ENCODE assay signal across 16 cellular contexts in the genomic region with DNA sequence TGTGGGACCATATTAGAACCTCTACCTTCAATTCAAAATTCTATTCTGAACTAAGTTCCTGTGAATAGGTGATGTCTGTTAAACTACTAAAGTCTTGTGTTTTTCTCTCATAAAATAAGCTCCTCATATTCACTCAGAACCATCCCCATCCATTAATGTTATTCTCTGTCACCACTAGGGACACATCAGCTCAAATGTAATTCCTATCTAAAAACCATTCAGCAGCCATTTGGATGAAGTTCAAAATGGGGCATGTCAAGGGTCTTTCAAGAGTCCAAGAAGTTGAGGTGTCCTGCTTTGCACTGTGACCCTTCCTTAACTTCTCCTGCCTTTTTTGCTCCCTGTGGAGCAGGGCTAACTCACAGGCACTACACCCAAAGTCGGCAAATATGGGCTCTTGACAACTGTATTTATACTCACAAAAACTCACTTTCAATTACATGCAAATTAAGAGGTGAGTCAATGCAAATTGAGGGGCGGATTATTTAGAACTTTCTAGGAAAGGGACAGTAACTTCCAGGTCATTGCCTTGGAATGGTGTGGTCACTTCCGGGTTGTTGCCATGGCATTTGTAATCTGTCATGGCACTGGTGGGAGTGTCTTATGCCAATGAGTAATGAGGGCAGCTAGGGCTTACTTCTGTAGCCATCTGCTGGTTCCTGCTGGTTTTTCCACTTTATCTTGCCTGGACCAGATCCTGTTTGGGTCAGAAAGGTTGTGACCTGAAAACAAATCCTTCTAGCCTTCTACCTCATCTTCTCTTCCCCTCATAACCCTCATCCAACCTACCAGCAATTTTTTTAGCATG.
DNase-seq lines count a peak whose midpoint lies in the region; ATAC-seq, FAIRE-seq and TF ChIP-seq lines count a peak whose summit lies in the region.
"Had no signal": no experiment of that assay in that cellular context is flagged by ENCODE, and none has a peak within 500 bp of the region (broad histone marks: within the 10 kb centered on the region; RNA-seq: fewer than 3 reads in every experiment).

No MANE protein-coding gene starts in this region.

- no peak overlapping the region for H3K23ac ChIP-seq in mesenchymal stem cell (ENCODE audit: low read length in 2 of 2)

- no peak overlapping the region for H3K9ac ChIP-seq in mesenchymal stem cell (ENCODE audit: low read length)
- H3K9ac ChIP-seq: parathyroid adenoma had no signal

- no peak overlapping the region for H2AFZ ChIP-seq in mesenchymal stem cell (ENCODE audit: low read depth, low read length)
- H2AFZ ChIP-seq: parathyroid adenoma had no signal

- no peak overlapping the region for H4K91ac ChIP-seq in mesenchymal stem cell (ENCODE audit: low read length)

- H2BK120ac ChIP-seq in mesenchymal stem cell (ENCODE audit: low read depth, low read length) = no peak overlapping the region

- TF ChIP-seq POLR2A in GM12891 (IDR thresholded peaks at IDR 0.05; ENCODE audit: low read depth, low read length) = no peak

- H3K4me1 ChIP-seq in mesenchymal stem cell (ENCODE audit: control insufficient read depth, insufficient read depth, low read depth, low read length) = no peaks in the 10 kb centered on the region
- H3K4me1 ChIP-seq: ascending aorta, parathyroid adenoma, stomach had no signal

- no peaks in the 10 kb centered on the region for H3K79me1 ChIP-seq in mesenchymal stem cell (replicated peaks; ENCODE audit: low read length, poor library complexity, severe bottlenecking)

- H3K27ac ChIP-seq in mesenchymal stem cell (ENCODE audit: low read length, poor library complexity, severe bottlenecking) = no peak overlapping the region
- H3K27ac ChIP-seq: ascending aorta, parathyroid adenoma, stomach had no signal

- H3K36me3 ChIP-seq in mesenchymal stem cell (ENCODE audit: control insufficient read depth in 1 of 2, insufficient read depth in 2 of 2, low read depth in 1 of 2, low read length in 2 of 2) = no peaks in the 10 kb centered on the region
- H3K36me3 ChIP-seq: ascending aorta, stomach had no signal

- no peak for ATAC-seq in HG03342 (IDR thresholded peaks at IDR 0.05; ENCODE audit: unreplicated experiment)
- ATAC-seq: left ventricle myocardium superior had no signal

- no peak overlapping the region for H2BK15ac ChIP-seq in mesenchymal stem cell (ENCODE audit: low read depth, poor library complexity, severe bottlenecking)

- no peak overlapping the region for H4K8ac ChIP-seq in mesenchymal stem cell (ENCODE audit: low read length)

- no peak overlapping the region for H3K4me2 ChIP-seq in mesenchymal stem cell (ENCODE audit: low read length, poor library complexity, severe bottlenecking)

- H3K4me3 ChIP-seq in astrocyte of the spinal cord (ENCODE audit: low read depth, low read length) (no peak overlapping the region), mesenchymal stem cell (ENCODE audit: insufficient read depth in 1 of 2, low read depth in 1 of 2, low read length in 2 of 2) (no peak overlapping the region)
- H3K4me3 ChIP-seq: ascending aorta, stomach had no signal

- no peak for FAIRE-seq in GM12891 (lab: Jason Lieb, UNC)
- FAIRE-seq: D721Med, GM18507 had no signal

- TF ChIP-seq CTCF in astrocyte of the spinal cord (IDR thresholded peaks at IDR 0.05; ENCODE audit: low read depth, low read length) = no peak

- no peak overlapping the region for H3K4ac ChIP-seq in mesenchymal stem cell (ENCODE audit: low read depth in 1 of 2, low read length in 2 of 2)

- in situ Hi-C loops in astrocyte of the spinal cord (cut with HindIII; ENCODE audit: low sequenced_read_pairs) = no loop called here

- H2AK5ac ChIP-seq in mesenchymal stem cell (ENCODE audit: low read length, severe bottlenecking) = no peak overlapping the region

- H2BK5ac ChIP-seq in mesenchymal stem cell (ENCODE audit: low read depth, low read length, poor library complexity, severe bottlenecking) = no peak overlapping the region

- WGBS in mesenchymal stem cell = 88% methylated on average over 2 of the region's 3 CpGs

- H3K9me3 ChIP-seq in mesenchymal stem cell (ENCODE audit: control insufficient read depth, low read length) = peaks cover 21% of the 10 kb centered on the region

- DNase-seq in ELF-1 (ENCODE audit: low read depth, low spot score) (peak; percentile 44), NCI-H69 (lab: John Stamatoyannopoulos, UW) (peak; percentile 4), astrocyte of the spinal cord (ENCODE audit: low read depth, low spot score) (peak; percentile 6), mesenchymal stem cell (peak; percentile 5), GM12891 (ENCODE audit: insufficient read length, low spot score) (no peak), iPS-NIHi11 (ENCODE audit: low spot score) (no peak)
- DNase-seq in effector CD4-positive, alpha-beta T cell = no peak
- DNase-seq: activated CD8-positive, alpha-beta memory T cell treated with anti-CD3 and anti-CD28 coated beads, Interleukin-2, amount 50 U/mL, for 4 hours; left ventricle myocardium superior; stimulated activated CD4-positive, alpha-beta T cell treated with anti-CD3 and anti-CD28 coated beads, Interleukin-2, amount 100 ng/mL, for 24 hours; stomach had no signal

- no peak overlapping the region for H3K18ac ChIP-seq in mesenchymal stem cell (ENCODE audit: low read depth in 1 of 2, low read length in 2 of 2)

- no peak overlapping the region for H2BK12ac ChIP-seq in mesenchymal stem cell (ENCODE audit: low read length in 2 of 2)

- no peak overlapping the region for H3K14ac ChIP-seq in mesenchymal stem cell (ENCODE audit: low read length in 2 of 2)

- H3K27me3 ChIP-seq in mesenchymal stem cell (ENCODE audit: control insufficient read depth in 1 of 2, insufficient read depth in 1 of 2, low read length in 2 of 2) = no peaks in the 10 kb centered on the region
- H3K27me3 ChIP-seq: ascending aorta, stomach had no signal

TF ChIP-seq in GM12891, 5 proteins besides CTCF, POLR2A, EP300 and RAD21:
- TF ChIP-seq POLR2AphosphoS5 (IDR thresholded peaks at IDR 0.05; ENCODE audit: low read depth, low read length) = no peak
- no peak for TF ChIP-seq PAX5 (IDR thresholded peaks at IDR 0.05; ENCODE audit: insufficient read depth, low read length, severe bottlenecking)
- TF ChIP-seq POU2F2 (IDR thresholded peaks at IDR 0.05; ENCODE audit: low read depth, low read length) = no peak
- no peak for TF ChIP-seq TAF1 (IDR thresholded peaks at IDR 0.05; ENCODE audit: low read depth, low read length)
- no peak for TF ChIP-seq SPI1 (IDR thresholded peaks at IDR 0.05; ENCODE audit: low read depth, low read length)

Comparison
In these comparisons a context has a peak if more than half of its experiments do, and no peak if none do; other contexts are left out.
1. DNase-seq: peak in ELF-1 (single experiment), NCI-H69 (single experiment), astrocyte of the spinal cord (single experiment) and mesenchymal stem cell (single experiment); none in GM12891 (single experiment), effector CD4-positive, alpha-beta T cell (single experiment) and iPS-NIHi11 (single experiment).